Comparison of ENCODE assay signal across 10 cellular contexts in genomic region chr13:114053026-114053425, GRCh38.
A peak's percentile ranks its signal among the peaks of the same experiment; 100 is the strongest.
DNase-seq lines count a peak whose midpoint lies in the region; FAIRE-seq and TF ChIP-seq lines count a peak whose summit lies in the region.
"Had no signal": no experiment of that assay in that cellular context is flagged by ENCODE, and none has a peak within 500 bp of the region (broad histone marks: within the 10 kb centered on the region; RNA-seq: fewer than 3 reads in every experiment).

No MANE protein-coding gene starts in this region.

- peak; percentile 44 for FAIRE-seq in endothelial cell of umbilical vein (lab: Jason Lieb, UNC)

- peaks cover 10% of the 10 kb centered on the region; the same call in 1 of the 2 replicates for H3K4me1 ChIP-seq in GM23248 (ENCODE audit: insufficient read depth)
- peaks cover 15% of the 10 kb centered on the region for H3K4me1 ChIP-seq in endothelial cell of umbilical vein (ENCODE audit: control insufficient read depth, extremely low read depth, insufficient read depth, low read length)

- H3K9me3 ChIP-seq in GM23248 (ENCODE audit: low read depth): no peaks in the 10 kb centered on the region
- H3K9me3 ChIP-seq in endothelial cell of umbilical vein (replicated peaks; ENCODE audit: control insufficient read depth, insufficient read depth, low read length): no peaks in the 10 kb centered on the region
- H3K9me3 ChIP-seq: upper lobe of right lung had no signal

- in situ Hi-C loops in GM23248 (cut with MboI): no loop called here

- intact Hi-C loops in endothelial cell of umbilical vein (cut with micrococcal nuclease): no loop called here
- intact Hi-C loops in posterior cingulate gyrus (cut with DNase I): no loop called here

- no peak overlapping the region for H3K27ac ChIP-seq in GM23248
- H3K27ac ChIP-seq in endothelial cell of umbilical vein (ENCODE audit: insufficient read depth, low read depth, low read length): no peak overlapping the region
- H3K27ac ChIP-seq: upper lobe of right lung had no signal

- H3K79me2 ChIP-seq in GM23248 (ENCODE audit: insufficient read depth) (peaks cover 96% of the 10 kb centered on the region), endothelial cell of umbilical vein (ENCODE audit: control insufficient read depth, insufficient read depth, low read length) (peaks cover 79% of the 10 kb centered on the region)

- no peaks in the 10 kb centered on the region for H3K27me3 ChIP-seq in GM23248 (replicated peaks; ENCODE audit: insufficient read depth)
- H3K27me3 ChIP-seq in endothelial cell of umbilical vein (ENCODE audit: control insufficient read depth in 2 of 2, insufficient read depth in 2 of 2, low read length in 2 of 2): no peaks in the 10 kb centered on the region
- H3K27me3 ChIP-seq: upper lobe of right lung had no signal

- H3K9me3 Mint-ChIP-seq in T-helper 2 cell treated with Interferon-gamma antibody and Interleukin-4, amounts not matched to agents 5 μg/mL and 100 μg/mL, for 36 hours: no peaks in the 10 kb centered on the region

- peaks cover 12% of the 10 kb centered on the region for H3K4me1 Mint-ChIP-seq in T-helper 2 cell treated with Interferon-gamma antibody and Interleukin-4, amounts not matched to agents 5 μg/mL and 100 μg/mL, for 36 hours (ENCODE audit: low read depth)

- no peak overlapping the region for H3K27ac Mint-ChIP-seq in T-helper 2 cell treated with Interferon-gamma antibody and Interleukin-4, amounts not matched to agents 5 μg/mL and 100 μg/mL, for 36 hours

- H3K4me3 ChIP-seq in GM23248 (no peak overlapping the region), endothelial cell of umbilical vein (replicated peaks in 1 of 3; ENCODE audit: insufficient read depth in 1 of 3, low read depth in 1 of 3, low read length in 3 of 3) (no peak overlapping the region)
- H3K4me3 ChIP-seq: lung, upper lobe of right lung had no signal

- no peaks in the 10 kb centered on the region for H3K9me2 ChIP-seq in GM23248 (ENCODE audit: insufficient read depth)

- peaks cover 22% of the 10 kb centered on the region for H3K36me3 Mint-ChIP-seq in T-helper 2 cell treated with Interferon-gamma antibody and Interleukin-4, amounts not matched to agents 5 μg/mL and 100 μg/mL, for 36 hours (ENCODE audit: low read depth)

- POLR2A ChIA-PET in endothelial cell of umbilical vein (lab: Charles Lee): no interaction called here

- no peak overlapping the region for H3K4me2 ChIP-seq in GM23248 (ENCODE audit: unreplicated experiment)
- H3K4me2 ChIP-seq in endothelial cell of umbilical vein (ENCODE audit: insufficient read depth, low read length): no peak overlapping the region

- WGBS in GM23248 (ENCODE audit: low coverage in 1 of 2, low lambda C conversion rate in 2 of 2, missing lambda C conversion rate in 2 of 2), 2 experiments: 80 to 82% methylated on average over 14 of the region's 14 CpGs

- CTCF ChIA-PET in endothelial cell of umbilical vein (lab: Charles Lee): interaction anchor here (1.2 kb wide), 1 partner anchor 19 kb away, joined by 3 read pairs; no protein-coding TSS in a partner anchor

- DNase-seq in GM23248: peak; percentile 70
- peak; percentile 25 for DNase-seq in NOMO-1 treated with dmso at 0.1 percent for 144 hours (lab: John Stamatoyannopoulos, UW; ENCODE audit: unreplicated experiment)
- no peak for DNase-seq in endothelial cell of umbilical vein (ENCODE audit: low read depth, low spot score)
- peak; percentile 22 for DNase-seq in renal cortical epithelial cell (ENCODE audit: low read depth)
- no peak for DNase-seq in posterior cingulate gyrus
- DNase-seq in DMS53 (lab: John Stamatoyannopoulos, UW): no peak
- DNase-seq in T-helper 2 cell treated with Interferon-gamma antibody and Interleukin-4, amounts not matched to agents 5 μg/mL and 100 μg/mL, for 36 hours (ENCODE audit: low spot score): no peak
- DNase-seq: NCI-H1694 treated with DMSO at 0.1 percent for 48 hours, upper lobe of right lung had no signal

- H3K4me3 Mint-ChIP-seq in T-helper 2 cell treated with Interferon-gamma antibody and Interleukin-4, amounts not matched to agents 5 μg/mL and 100 μg/mL, for 36 hours: no peak overlapping the region

- TF ChIP-seq POLR2A in endothelial cell of umbilical vein (IDR thresholded peaks at IDR 0.05; ENCODE audit: low read depth, low read length): no peak

- H3F3A ChIP-seq in GM23248 (ENCODE audit: insufficient read depth): no peaks in the 10 kb centered on the region; the same call in 1 of the 2 replicates

- H3K36me3 ChIP-seq in GM23248 (ENCODE audit: low read depth): no peaks in the 10 kb centered on the region
- peaks cover 2 to 25% of the 10 kb centered on the region in 2 experiments for H3K36me3 ChIP-seq in endothelial cell of umbilical vein (ENCODE audit: control insufficient read depth in 2 of 2, extremely low read depth in 1 of 2, insufficient read depth in 2 of 2, low read length in 2 of 2)

- no peaks in the 10 kb centered on the region for H3K9me1 ChIP-seq in endothelial cell of umbilical vein (replicated peaks; ENCODE audit: control insufficient read depth, extremely low read depth, insufficient read depth, low read length)

- BruUV-seq in endothelial cell of umbilical vein (replicated peaks; lab: Mats Ljungman, UMichigan): no TSS peak

- no peak overlapping the region for H3K9ac ChIP-seq in GM23248
- H3K9ac ChIP-seq in endothelial cell of umbilical vein (replicated peaks; ENCODE audit: extremely low read depth, insufficient read depth, low read length): no peak overlapping the region

- dilution Hi-C loops in endothelial cell of umbilical vein (cut with MboI; ENCODE audit: extremely low pct_ligation_motif_present, low sequenced_read_pairs): loop anchor here (10.0 kb wide), 1 partner anchor 62 kb away; no protein-coding TSS in a partner anchor

- H2AFZ ChIP-seq in GM23248: no peak overlapping the region
- no peak overlapping the region for H2AFZ ChIP-seq in endothelial cell of umbilical vein (ENCODE audit: low read depth, low read length)

- H4K20me1 ChIP-seq in GM23248 (ENCODE audit: insufficient read depth) (no peaks in the 10 kb centered on the region), endothelial cell of umbilical vein (replicated peaks; ENCODE audit: control insufficient read depth, extremely low read depth, insufficient read depth, low read length) (no peaks in the 10 kb centered on the region)

- no peak for TF ChIP-seq CTCF in endothelial cell of umbilical vein (IDR thresholded peaks at IDR 0.05; ENCODE audit: extremely low read depth in 1 of 2, insufficient read depth in 1 of 2, low read depth in 1 of 2, low read length in 2 of 2)

- no peaks in the 10 kb centered on the region for H3K27me3 Mint-ChIP-seq in T-helper 2 cell treated with Interferon-gamma antibody and Interleukin-4, amounts not matched to agents 5 μg/mL and 100 μg/mL, for 36 hours (ENCODE audit: low read depth)

TF ChIP-seq in endothelial cell of umbilical vein, 7 proteins besides CTCF, POLR2A, EP300 and RAD21:
- TF ChIP-seq POLR2AphosphoS5 (IDR thresholded peaks at IDR 0.05; ENCODE audit: insufficient read depth, low read depth, low read length) (no peak), MAX (IDR thresholded peaks at IDR 0.05; ENCODE audit: insufficient read depth, insufficient read length) (no peak), JUN (IDR thresholded peaks at IDR 0.05; ENCODE audit: borderline replicate concordance, insufficient read depth, insufficient read length, low read depth) (no peak), MYC (IDR thresholded peaks at IDR 0.05; ENCODE audit: low read depth, low read length) (no peak), FOS (IDR thresholded peaks at IDR 0.05; ENCODE audit: borderline replicate concordance, insufficient read depth, low read length) (no peak), GATA2 (IDR thresholded peaks at IDR 0.05; ENCODE audit: insufficient read depth, insufficient read length, low read depth, low read length) (no peak), EZH2 (IDR thresholded peaks at IDR 0.05; ENCODE audit: borderline replicate concordance, low read depth, low read length, severe bottlenecking) (no peak)

Comparison
In these comparisons a context has a peak if more than half of its experiments do, and no peak if none do; other contexts are left out.
1. DNase-seq: peak in GM23248 (single experiment), NOMO-1 treated with dmso at 0.1 percent for 144 hours (single experiment) and renal cortical epithelial cell (single experiment); none in endothelial cell of umbilical vein (single experiment), posterior cingulate gyrus (0 of 10), DMS53 (single experiment) and T-helper 2 cell treated with Interferon-gamma antibody and Interleukin-4, amounts not matched to agents 5 μg/mL and 100 μg/mL, for 36 hours (single experiment).